9 cellular contexts compared by ENCODE assay signal in genomic region chr5:172758077-172758835, GRCh38. TPM values are rescaled to one million over a fixed set of nuclear protein-coding genes. Genes with fewer than 3 reads are reported as not detected.
A peak's percentile ranks its signal among the peaks of the same experiment; 100 is the strongest.
DNase-seq lines count a peak whose midpoint lies in the region; ATAC-seq and TF ChIP-seq lines count a peak whose summit lies in the region.
"Had no signal": no experiment of that assay in that cellular context is flagged by ENCODE, and none has a peak within 500 bp of the region (broad histone marks: within the 10 kb centered on the region; RNA-seq: fewer than 3 reads in every experiment).

No MANE protein-coding gene starts in this region.

- H3K4me1 ChIP-seq in body of pancreas: no peaks in the 10 kb centered on the region
- H3K4me1 ChIP-seq in thoracic aorta (ENCODE audit: control insufficient read depth in 1 of 2, low read depth in 2 of 2): no peaks in the 10 kb centered on the region
- H3K4me1 ChIP-seq: prostate gland had no signal

- no peaks in the 10 kb centered on the region for H3K9me3 ChIP-seq in body of pancreas
- peaks cover 2% of the 10 kb centered on the region for H3K9me3 ChIP-seq in thoracic aorta
- H3K9me3 ChIP-seq: prostate gland had no signal

- no peak for TF ChIP-seq CTCF in body of pancreas (IDR thresholded peaks at IDR 0.05)
- TF ChIP-seq CTCF in thoracic aorta (IDR thresholded peaks at IDR 0.05): no peak

- no peak for TF ChIP-seq POLR2A in body of pancreas (IDR thresholded peaks at IDR 0.05)

- DNase-seq in HT1080 (ENCODE audit: low read depth) (peak; percentile 96), body of pancreas (no peak), left lobe of liver (ENCODE audit: low spot score) (no peak), thoracic aorta (ENCODE audit: low spot score) (no peak), anterior cingulate cortex (lab: John Stamatoyannopoulos, UW) (no peak), NCI-H1417 (lab: John Stamatoyannopoulos, UW) (no peak)

- 65 to 66% methylated on average over 19 of the region's 19 CpGs for WGBS in body of pancreas, 2 donors

- ATAC-seq in body of pancreas (peak; percentile 34), left lobe of liver (peak; percentile 39), thoracic aorta (ENCODE audit: insufficient number of reproducible peaks, low FRiP score, low read depth) (peak; percentile 68), GM19395 (IDR thresholded peaks at IDR 0.05; ENCODE audit: unreplicated experiment) (no peak), GM19328 (IDR thresholded peaks at IDR 0.05; ENCODE audit: unreplicated experiment) (no peak)

- intact Hi-C loops in body of pancreas (cut with DNase I): no loop called here

- H3K27ac ChIP-seq in body of pancreas (no peak overlapping the region), thoracic aorta (peak overlapping the region in 1 of 2 donors; percentile 19)
- H3K27ac ChIP-seq: prostate gland had no signal

- H3K27me3 ChIP-seq in body of pancreas (no peaks in the 10 kb centered on the region), thoracic aorta (replicated peaks; ENCODE audit: insufficient read depth) (no peaks in the 10 kb centered on the region)

- H3K36me3 ChIP-seq in body of pancreas (replicated peaks in 1 of 2; ENCODE audit: insufficient read depth in 1 of 2, low read depth in 2 of 2): no peaks in the 10 kb centered on the region
- no peaks in the 10 kb centered on the region for H3K36me3 ChIP-seq in thoracic aorta
- H3K36me3 ChIP-seq: prostate gland had no signal

- H3K4me3 ChIP-seq in body of pancreas: no peak overlapping the region
- H3K4me3 ChIP-seq in thoracic aorta: no peak overlapping the region
- H3K4me3 ChIP-seq: prostate gland had no signal

RNA-seq across cellular contexts. Expression of gene DUSP1, which starts 12.7 kb away (rescaled TPM):
- 21.2 and 21.9 TPM in 2 replicates for total RNA-seq in HT1080 (2014; rRNA removed; shearing (Covaris generic))
- polyA plus RNA-seq in HT1080 (2015; cell fraction: cytosol; rRNA removed): 53.2 and 57.1 TPM in 2 replicates
- polyA plus RNA-seq in HT1080 (2015; cell fraction: nucleus; rRNA removed): 87.7 and 91.2 TPM in 2 replicates
- total RNA-seq in body of pancreas (100 to 1,000 TPM; 248 to 808 TPM), left lobe of liver (145 TPM), thoracic aorta (1,000 to 10,000 TPM in 1 of 2 donors, 100 to 1,000 TPM in 1; 813 to 3,699 TPM)

Comparison
In these comparisons a context has a peak if more than half of its experiments do, and no peak if none do; other contexts are left out.
1. ATAC-seq: peak in body of pancreas (single experiment), left lobe of liver (single experiment) and thoracic aorta (single experiment); none in GM19395 (single experiment) and GM19328 (single experiment).